In the genomic region with DNA sequence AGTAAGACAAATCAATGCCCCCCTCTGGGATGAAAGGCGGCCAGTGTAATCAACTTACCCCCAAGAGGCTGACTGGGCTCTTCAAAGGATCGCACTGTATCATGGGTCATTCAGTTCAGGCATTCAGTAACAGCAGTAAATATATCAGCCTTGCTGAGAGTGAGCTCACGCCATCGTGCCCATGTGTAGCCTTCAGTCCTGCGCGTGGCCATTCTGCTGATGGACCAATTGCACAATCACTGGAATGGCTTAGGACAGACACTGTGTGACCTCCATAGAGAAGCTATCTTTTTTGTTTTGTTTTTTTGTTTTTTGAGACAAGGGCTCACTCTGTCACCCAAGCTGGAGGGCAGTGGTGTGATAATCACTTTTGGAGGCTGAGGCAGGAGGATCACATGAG, we compare ENCODE assay signal across 26 cellular contexts. TPM values are rescaled to one million over a fixed set of nuclear protein-coding genes. Genes with fewer than 3 reads are reported as not detected.
DNase-seq lines count a peak whose midpoint lies in the region; ATAC-seq and TF ChIP-seq lines count a peak whose summit lies in the region.
"Had no signal": no experiment of that assay in that cellular context is flagged by ENCODE, and none has a peak within 500 bp of the region (broad histone marks: within the 10 kb centered on the region; RNA-seq: fewer than 3 reads in every experiment).

No MANE protein-coding gene starts in this region.

- H3K9me3 Mint-ChIP-seq in activated T-cell treated with anti-CD3 and anti-CD28 coated beads, Interleukin-2, amount 50 U/mL, for 24 hours, result no peaks in the 10 kb centered on the region
- H3K9me3 Mint-ChIP-seq in activated T-cell treated with anti-CD3 and anti-CD28 coated beads, Interleukin-2, amount 50 U/mL, for 72 hours, result no peaks in the 10 kb centered on the region
- H3K9me3 Mint-ChIP-seq in stimulated activated memory B cell treated with anti-CD40 and anti-IgM and Interleukin-4, amounts not matched to agents 10 μg/mL and 1 μg/mL and 100 μg/mL, for 72 hours, result no peaks in the 10 kb centered on the region
- H3K9me3 Mint-ChIP-seq: CD14-positive monocyte; CD8-positive, alpha-beta memory T cell; HFFc6 had no signal

- TF ChIP-seq EP300 in esophagus muscularis mucosa (IDR thresholded peaks at IDR 0.05), result no peak

- H3K4me3 ChIP-seq in esophagus muscularis mucosa (no peak overlapping the region), smooth muscle cell (no peak overlapping the region)
- H3K4me3 ChIP-seq: MG63, PC-9, SJCRH30 had no signal

- H3K4me1 Mint-ChIP-seq in activated T-cell treated with anti-CD3 and anti-CD28 coated beads, Interleukin-2, amount 50 U/mL, for 24 hours (ENCODE audit: low read depth), result no peaks in the 10 kb centered on the region
- peaks cover 3% of the 10 kb centered on the region for H3K4me1 Mint-ChIP-seq in activated T-cell treated with anti-CD3 and anti-CD28 coated beads, Interleukin-2, amount 50 U/mL, for 72 hours (ENCODE audit: low read depth)
- H3K4me1 Mint-ChIP-seq in stimulated activated memory B cell treated with anti-CD40 and anti-IgM and Interleukin-4, amounts not matched to agents 10 μg/mL and 1 μg/mL and 100 μg/mL, for 72 hours, result peaks cover 10% of the 10 kb centered on the region
- H3K4me1 Mint-ChIP-seq: CD14-positive monocyte; CD8-positive, alpha-beta memory T cell had no signal

- H3K4me1 ChIP-seq in esophagus muscularis mucosa (no peaks in the 10 kb centered on the region), smooth muscle cell (ENCODE audit: low read depth) (no peaks in the 10 kb centered on the region)
- H3K4me1 ChIP-seq: BE2C, SJCRH30 had no signal

- intact Hi-C loops in esophagus muscularis mucosa (cut with DNase I), result no loop called here

- WGBS in esophagus muscularis mucosa, result 90% methylated on average over 6 of the region's 6 CpGs
- WGBS in smooth muscle cell (ENCODE audit: low lambda C conversion rate), result 97% methylated on average over 6 of the region's 6 CpGs

- H3K4me3 Mint-ChIP-seq in activated T-cell treated with anti-CD3 and anti-CD28 coated beads, Interleukin-2, amount 50 U/mL, for 24 hours, result no peak overlapping the region
- no peak overlapping the region for H3K4me3 Mint-ChIP-seq in activated T-cell treated with anti-CD3 and anti-CD28 coated beads, Interleukin-2, amount 50 U/mL, for 72 hours
- no peak overlapping the region for H3K4me3 Mint-ChIP-seq in stimulated activated memory B cell treated with anti-CD40 and anti-IgM and Interleukin-4, amounts not matched to agents 10 μg/mL and 1 μg/mL and 100 μg/mL, for 72 hours
- H3K4me3 Mint-ChIP-seq: CD14-positive monocyte; CD8-positive, alpha-beta memory T cell; HFFc6 had no signal

- ATAC-seq in activated T-cell treated with anti-CD3 and anti-CD28 coated beads, Interleukin-2, amount 50 U/mL, for 72 hours (replicated peaks in 1 of 2), result no peak
- no peak for ATAC-seq in stimulated activated memory B cell treated with anti-CD40 and anti-IgM and Interleukin-4, amounts not matched to agents 10 μg/mL and 1 μg/mL and 100 μg/mL, for 72 hours
- ATAC-seq in HG03520 (IDR thresholded peaks at IDR 0.05; ENCODE audit: unreplicated experiment), result no peak
- no peak for ATAC-seq in GM21526 (IDR thresholded peaks at IDR 0.05; ENCODE audit: low FRiP score, unreplicated experiment)
- ATAC-seq: Right ventricle myocardium inferior, SK-N-SH treated with all-trans-retinoic acid at 6 μM for 48 hours had no signal

- TF ChIP-seq CTCF in esophagus muscularis mucosa (IDR thresholded peaks at IDR 0.05) (no peak), smooth muscle cell (IDR thresholded peaks at IDR 0.05; ENCODE audit: borderline replicate concordance, insufficient read depth, poor library complexity, severe bottlenecking) (no peak)

- H3K27ac ChIP-seq in esophagus muscularis mucosa (replicated peaks in 1 of 4), result no peak overlapping the region
- H3K27ac ChIP-seq in smooth muscle cell (ENCODE audit: low read depth), result no peak overlapping the region
- H3K27ac ChIP-seq: PC-9, SJCRH30 had no signal

- no peaks in the 10 kb centered on the region for H3K9me3 ChIP-seq in esophagus muscularis mucosa
- no peaks in the 10 kb centered on the region for H3K9me3 ChIP-seq in smooth muscle cell (replicated peaks; ENCODE audit: low read depth)
- H3K9me3 ChIP-seq: BE2C, MG63, SJCRH30 had no signal

- peak overlapping the region; percentile 38 for H3K27ac Mint-ChIP-seq in activated T-cell treated with anti-CD3 and anti-CD28 coated beads, Interleukin-2, amount 50 U/mL, for 24 hours
- no peak overlapping the region for H3K27ac Mint-ChIP-seq in activated T-cell treated with anti-CD3 and anti-CD28 coated beads, Interleukin-2, amount 50 U/mL, for 72 hours
- peak overlapping the region; percentile 19 for H3K27ac Mint-ChIP-seq in stimulated activated memory B cell treated with anti-CD40 and anti-IgM and Interleukin-4, amounts not matched to agents 10 μg/mL and 1 μg/mL and 100 μg/mL, for 72 hours
- H3K27ac Mint-ChIP-seq: HFFc6 had no signal

- peaks cover 65% of the 10 kb centered on the region for H3K36me3 Mint-ChIP-seq in activated T-cell treated with anti-CD3 and anti-CD28 coated beads, Interleukin-2, amount 50 U/mL, for 24 hours (ENCODE audit: low read depth)
- H3K36me3 Mint-ChIP-seq in activated T-cell treated with anti-CD3 and anti-CD28 coated beads, Interleukin-2, amount 50 U/mL, for 72 hours (ENCODE audit: insufficient read depth in 2 of 2), result peaks cover under 1 to 9% of the 10 kb centered on the region in 2 donors
- H3K36me3 Mint-ChIP-seq in stimulated activated memory B cell treated with anti-CD40 and anti-IgM and Interleukin-4, amounts not matched to agents 10 μg/mL and 1 μg/mL and 100 μg/mL, for 72 hours, result peaks cover 30% of the 10 kb centered on the region

- H2AFZ ChIP-seq in smooth muscle cell (ENCODE audit: low read depth), result no peak overlapping the region
- H2AFZ ChIP-seq: PC-9 had no signal

- no peak for TF ChIP-seq POLR2A in esophagus muscularis mucosa (IDR thresholded peaks at IDR 0.05; ENCODE audit: low read depth)

- H3K36me3 ChIP-seq in esophagus muscularis mucosa (peaks cover 0 to 65% (median 33%) of the 10 kb centered on the region in 4 donors), smooth muscle cell (ENCODE audit: low read depth) (no peaks in the 10 kb centered on the region)
- H3K36me3 ChIP-seq: MG63 had no signal

- H3K79me2 ChIP-seq in smooth muscle cell (ENCODE audit: low read depth), result no peaks in the 10 kb centered on the region

- no peaks in the 10 kb centered on the region for H3K27me3 ChIP-seq in esophagus muscularis mucosa
- no peaks in the 10 kb centered on the region for H3K27me3 ChIP-seq in smooth muscle cell (ENCODE audit: low read depth)
- H3K27me3 ChIP-seq: BE2C, MG63, SJCRH30 had no signal

- peaks cover 12% of the 10 kb centered on the region for H4K20me1 ChIP-seq in smooth muscle cell (ENCODE audit: low read depth)

- no peak for DNase-seq in activated T-cell treated with anti-CD3 and anti-CD28 coated beads, Interleukin-2, amount 50 U/mL, for 24 hours
- DNase-seq in activated T-cell treated with anti-CD3 and anti-CD28 coated beads, Interleukin-2, amount 50 U/mL, for 72 hours, result no peak
- DNase-seq in NCI-H2227 (lab: John Stamatoyannopoulos, UW; ENCODE audit: unreplicated experiment) (peak; percentile 42), esophagus muscularis mucosa (ENCODE audit: extremely low spot score) (peak; percentile 81), smooth muscle cell (lab: John Stamatoyannopoulos, UW; ENCODE audit: unreplicated experiment) (no peak)
- DNase-seq: BE2C; CD8-positive, alpha-beta memory T cell; DMS 273 treated with DMSO at 0.1 percent for 48 hours; DMS79 treated with DMSO at 0.1 percent for 48 hours; GF-D8; HFFc6; MG63; NCI-H1105 treated with DMSO at 0.1 percent for 48 hours; NCI-H146; NCI-H1930; NCI-H2107; NCI-H526 treated with DMSO at 0.1 percent for 48 hours; PC-9; SJCRH30 had no signal

- H3K9ac ChIP-seq in smooth muscle cell (ENCODE audit: low read depth), result no peak overlapping the region

- H3F3A ChIP-seq in smooth muscle cell (ENCODE audit: low read depth), result no peaks in the 10 kb centered on the region

- no peaks in the 10 kb centered on the region for H3K27me3 Mint-ChIP-seq in activated T-cell treated with anti-CD3 and anti-CD28 coated beads, Interleukin-2, amount 50 U/mL, for 24 hours
- no peaks in the 10 kb centered on the region for H3K27me3 Mint-ChIP-seq in activated T-cell treated with anti-CD3 and anti-CD28 coated beads, Interleukin-2, amount 50 U/mL, for 72 hours (ENCODE audit: low read depth)
- no peaks in the 10 kb centered on the region for H3K27me3 Mint-ChIP-seq in stimulated activated memory B cell treated with anti-CD40 and anti-IgM and Interleukin-4, amounts not matched to agents 10 μg/mL and 1 μg/mL and 100 μg/mL, for 72 hours
- H3K27me3 Mint-ChIP-seq: CD8-positive, alpha-beta memory T cell had no signal

- no peak overlapping the region for H3K4me2 ChIP-seq in smooth muscle cell
- H3K4me2 ChIP-seq: PC-9 had no signal

RNA-seq across cellular contexts. Expression of a gene that starts 9.1 kb away (rescaled TPM):
- total RNA-seq in activated T-cell treated with anti-CD3 and anti-CD28 coated beads, Interleukin-2, amount 50 U/mL, for 72 hours, result 10 to 100 TPM; 30.6 to 35.7 TPM
- total RNA-seq in esophagus muscularis mucosa (10 to 100 TPM; 14.7 to 21.6 (median 19.2) TPM), smooth muscle cell (14.3 and 17.2 TPM in 2 replicates)
- polyA plus RNA-seq in smooth muscle cell, result 34.5 and 51.9 TPM in 2 replicates

RNA-seq across cellular contexts. Expression of a gene that starts 30.8 kb away (rescaled TPM):
- total RNA-seq in activated T-cell treated with anti-CD3 and anti-CD28 coated beads, Interleukin-2, amount 50 U/mL, for 72 hours, result not detected
- total RNA-seq in esophagus muscularis mucosa (not detected), smooth muscle cell (not detected in 2 replicates)
- 0.66 TPM in 1 of 2 replicates, not detected in the other for polyA plus RNA-seq in smooth muscle cell
- total RNA-seq: CD8-positive, alpha-beta memory T cell; HFFc6; NCI-H460; PC-9; Right ventricle myocardium inferior; SJCRH30 had no signal

RNA-seq across cellular contexts. Expression of a gene that starts 46.3 kb away (rescaled TPM):
- total RNA-seq in activated T-cell treated with anti-CD3 and anti-CD28 coated beads, Interleukin-2, amount 50 U/mL, for 72 hours, result 10 to 100 TPM; 37.8 to 42.2 TPM
- total RNA-seq in esophagus muscularis mucosa, result 10 to 100 TPM in 3 of 4 donors, 1 to 10 TPM in 1; 6.2 to 16.0 (median 12.3) TPM
- 43.0 and 47.1 TPM in 2 replicates for total RNA-seq in smooth muscle cell
- polyA plus RNA-seq in smooth muscle cell, result 66.1 and 69.8 TPM in 2 replicates

Comparison
In these comparisons a context has a peak if more than half of its experiments do, and no peak if none do; other contexts are left out.
1. DNase-seq: peak in NCI-H2227 (single experiment) and esophagus muscularis mucosa (single experiment); none in activated T-cell treated with anti-CD3 and anti-CD28 coated beads, Interleukin-2, amount 50 U/mL, for 24 hours (single experiment), activated T-cell treated with anti-CD3 and anti-CD28 coated beads, Interleukin-2, amount 50 U/mL, for 72 hours (0 of 2) and smooth muscle cell (single experiment).